ENCODE assay signal across 8 cellular contexts in the genomic region with DNA sequence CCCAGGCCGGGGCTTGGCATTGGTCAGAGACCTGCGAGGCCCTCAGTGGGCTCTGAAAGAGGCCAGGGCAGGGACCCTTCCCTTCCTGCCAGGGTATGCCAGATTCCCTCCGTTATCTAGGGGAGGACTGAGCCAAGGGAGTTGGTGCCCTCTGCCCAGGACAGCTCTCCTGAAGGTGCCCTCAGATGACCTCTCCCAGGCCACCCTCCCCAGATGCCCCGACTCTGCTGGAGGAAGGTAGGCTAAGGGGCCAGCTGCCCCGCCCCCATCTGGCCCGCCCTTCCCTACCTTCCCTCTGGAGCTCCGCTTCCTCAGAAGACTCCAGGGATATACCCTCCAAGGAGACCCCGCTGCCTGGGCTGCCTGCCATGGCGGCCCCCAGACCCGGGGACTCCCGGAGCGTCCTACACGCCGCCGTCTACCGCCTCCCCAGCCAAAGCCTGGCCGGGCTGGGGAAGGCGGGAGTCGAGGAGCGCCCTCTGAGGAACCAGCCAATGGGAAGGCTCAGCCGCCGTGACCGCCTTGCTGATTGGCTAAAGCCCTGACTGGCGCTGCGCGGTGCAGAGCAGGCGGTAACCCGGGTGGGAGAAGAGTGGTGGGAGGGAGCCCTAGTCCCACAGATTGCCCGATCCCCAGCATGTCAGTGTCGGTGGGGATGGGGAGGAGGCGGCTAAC. TPM values are rescaled to one million over a fixed set of nuclear protein-coding genes. Genes with fewer than 3 reads are reported as not detected.
DNase-seq lines count a peak whose midpoint lies in the region; ATAC-seq and TF ChIP-seq lines count a peak whose summit lies in the region.

No MANE protein-coding gene starts in this region.

- H3K4me3 ChIP-seq in HL-60 (replicated peaks; ENCODE audit: insufficient read depth, low read length) (peak overlapping the region; percentile 33), ectodermal cell (ENCODE audit: insufficient read depth, low read depth, low read length) (peak overlapping the region; percentile 46), lower lobe of right lung (peak overlapping the region; percentile 51)

- H3K27me3 ChIP-seq in HL-60 (ENCODE audit: insufficient read depth, poor library complexity, severe bottlenecking), result peaks cover 28% of the 10 kb centered on the region
- H3K27me3 ChIP-seq in ectodermal cell (ENCODE audit: control insufficient read depth, insufficient read depth, low read length, poor library complexity, severe bottlenecking), result no peaks in the 10 kb centered on the region
- H3K27me3 ChIP-seq in lower lobe of right lung (ENCODE audit: low read depth), result peaks cover 19% of the 10 kb centered on the region

- no peak overlapping the region for H3K27ac Mint-ChIP-seq in activated CD8-positive, alpha-beta T cell treated with anti-CD3 and anti-CD28 coated beads, Interleukin-2, amount 10 ng/mL, durations not matched to agents 7 days and 5 days

- peak; percentile 87 for DNase-seq in EH (ENCODE audit: low read depth)
- DNase-seq in HL-60 (ENCODE audit: low read depth in 1 of 2, low spot score in 1 of 2), result peak; percentile 54
- DNase-seq in NCI-H774 (lab: John Stamatoyannopoulos, UW), result peak; percentile 88
- DNase-seq in activated CD8-positive, alpha-beta T cell treated with anti-CD3 and anti-CD28 coated beads, Interleukin-2, amount 10 ng/mL, durations not matched to agents 7 days and 5 days, result peak; percentile 87
- peak; percentile 89 for DNase-seq in lower lobe of right lung
- DNase-seq in stimulated activated CD4-positive, alpha-beta T cell treated with anti-CD3 and anti-CD28 coated beads, Interleukin-4, amount 100 ng/mL, for 24 hours, result peak; percentile 86

- no peaks in the 10 kb centered on the region for H3K9me3 Mint-ChIP-seq in activated CD8-positive, alpha-beta T cell treated with anti-CD3 and anti-CD28 coated beads, Interleukin-2, amount 10 ng/mL, durations not matched to agents 7 days and 5 days (ENCODE audit: insufficient read depth)

- peaks cover 19% of the 10 kb centered on the region for H3K27me3 Mint-ChIP-seq in activated CD8-positive, alpha-beta T cell treated with anti-CD3 and anti-CD28 coated beads, Interleukin-2, amount 10 ng/mL, durations not matched to agents 7 days and 5 days (ENCODE audit: low read depth)

- TF ChIP-seq CTCF in HL-60 (IDR thresholded peaks at IDR 0.05; ENCODE audit: insufficient read depth, low read length), result no peak
- no peak for TF ChIP-seq CTCF in lower lobe of right lung (IDR thresholded peaks at IDR 0.05)

- intact Hi-C loops in lower lobe of right lung (cut with DNase I), result no loop called here

- H3K4me3 Mint-ChIP-seq in activated CD8-positive, alpha-beta T cell treated with anti-CD3 and anti-CD28 coated beads, Interleukin-2, amount 10 ng/mL, durations not matched to agents 7 days and 5 days, result peak overlapping the region; percentile 68

- WGBS in ectodermal cell, 2 experiments, result 4% methylated on average over 31 of the region's 31 CpGs

- H3K9me3 ChIP-seq in ectodermal cell (ENCODE audit: control insufficient read depth, low read length) (no peaks in the 10 kb centered on the region), lower lobe of right lung (no peaks in the 10 kb centered on the region)

- H3K4me1 Mint-ChIP-seq in activated CD8-positive, alpha-beta T cell treated with anti-CD3 and anti-CD28 coated beads, Interleukin-2, amount 10 ng/mL, durations not matched to agents 7 days and 5 days (ENCODE audit: low read depth), result peaks cover 8% of the 10 kb centered on the region

- peaks cover 38% of the 10 kb centered on the region for H3K4me1 ChIP-seq in ectodermal cell (ENCODE audit: control insufficient read depth, insufficient read depth, low read length)
- H3K4me1 ChIP-seq in lower lobe of right lung, result peaks cover 14% of the 10 kb centered on the region

- peak; percentile 100 for ATAC-seq in activated CD8-positive, alpha-beta T cell treated with anti-CD3 and anti-CD28 coated beads, Interleukin-2, amount 10 ng/mL, durations not matched to agents 7 days and 5 days
- ATAC-seq in lower lobe of right lung, result peak; percentile 95 to 97
- no peak for ATAC-seq in GM19455 (IDR thresholded peaks at IDR 0.05; ENCODE audit: unreplicated experiment)

- no peaks in the 10 kb centered on the region for H3K36me3 Mint-ChIP-seq in activated CD8-positive, alpha-beta T cell treated with anti-CD3 and anti-CD28 coated beads, Interleukin-2, amount 10 ng/mL, durations not matched to agents 7 days and 5 days (ENCODE audit: low read depth)

- H3K36me3 ChIP-seq in ectodermal cell (ENCODE audit: control insufficient read depth, insufficient read depth, low read length) (no peaks in the 10 kb centered on the region), lower lobe of right lung (no peaks in the 10 kb centered on the region)

- POLR2A ChIA-PET in activated CD8-positive, alpha-beta T cell treated with anti-CD3 and anti-CD28 coated beads, Interleukin-2, amount 10 ng/mL, durations not matched to agents 7 days and 5 days (lab: Charles Lee), result interaction anchor here (1.1 kb wide), 1 partner anchor 9 kb away, joined by 5 read pairs; no protein-coding TSS in a partner anchor

- CTCF ChIA-PET in activated CD8-positive, alpha-beta T cell treated with anti-CD3 and anti-CD28 coated beads, Interleukin-2, amount 10 ng/mL, durations not matched to agents 7 days and 5 days (lab: Charles Lee), result interaction anchor here (0.9 to 3.3 kb wide), 2 partner anchors 10 to 22 kb away, joined by 6 to 14 read pairs; no protein-coding TSS in a partner anchor

- H3K27ac ChIP-seq in HL-60 (replicated peaks) (no peak overlapping the region), ectodermal cell (ENCODE audit: insufficient read depth, low read depth, low read length, poor library complexity, severe bottlenecking) (peak overlapping the region; percentile 23), lower lobe of right lung (no peak overlapping the region)

RNA-seq across cellular contexts. Expression of a gene that starts 7.0 kb away (rescaled TPM):
- total RNA-seq in activated CD8-positive, alpha-beta T cell treated with anti-CD3 and anti-CD28 coated beads, Interleukin-2, amount 10 ng/mL, durations not matched to agents 7 days and 5 days, result 1 to 10 TPM; 1.2 to 1.8 TPM
- 39.9 TPM for polyA plus RNA-seq in ectodermal cell (2013, experiment 1 of 4)
- 48.5 TPM for polyA plus RNA-seq in ectodermal cell (2013, experiment 2 of 4)
- polyA plus RNA-seq in ectodermal cell (2013, experiment 3 of 4), result 30.5 TPM
- 32.3 TPM for polyA plus RNA-seq in ectodermal cell (2013, experiment 4 of 4)
- total RNA-seq in lower lobe of right lung, result 0.62 TPM

RNA-seq across cellular contexts. Expression of a gene that starts 42.0 kb away (rescaled TPM):
- not detected for total RNA-seq in activated CD8-positive, alpha-beta T cell treated with anti-CD3 and anti-CD28 coated beads, Interleukin-2, amount 10 ng/mL, durations not matched to agents 7 days and 5 days
- not detected for polyA plus RNA-seq in ectodermal cell (2013, experiment 1 of 4)
- not detected for polyA plus RNA-seq in ectodermal cell (2013, experiment 2 of 4)
- polyA plus RNA-seq in ectodermal cell (2013, experiment 3 of 4), result not detected
- polyA plus RNA-seq in ectodermal cell (2013, experiment 4 of 4), result not detected
- not detected for total RNA-seq in lower lobe of right lung

RNA-seq across cellular contexts. Expression of a gene that starts 53.3 kb away (rescaled TPM):
- not detected for total RNA-seq in activated CD8-positive, alpha-beta T cell treated with anti-CD3 and anti-CD28 coated beads, Interleukin-2, amount 10 ng/mL, durations not matched to agents 7 days and 5 days
- polyA plus RNA-seq in ectodermal cell (2013, experiment 1 of 4), result not detected
- polyA plus RNA-seq in ectodermal cell (2013, experiment 2 of 4), result not detected
- polyA plus RNA-seq in ectodermal cell (2013, experiment 3 of 4), result not detected
- not detected for polyA plus RNA-seq in ectodermal cell (2013, experiment 4 of 4)
- 5.7 TPM for total RNA-seq in lower lobe of right lung

RNA-seq across cellular contexts. Expression of a gene that starts 53.4 kb away (rescaled TPM):
- not detected for total RNA-seq in activated CD8-positive, alpha-beta T cell treated with anti-CD3 and anti-CD28 coated beads, Interleukin-2, amount 10 ng/mL, durations not matched to agents 7 days and 5 days
- polyA plus RNA-seq in ectodermal cell (2013, experiment 1 of 4), result not detected
- not detected for polyA plus RNA-seq in ectodermal cell (2013, experiment 2 of 4)
- 0.75 TPM for polyA plus RNA-seq in ectodermal cell (2013, experiment 3 of 4)
- polyA plus RNA-seq in ectodermal cell (2013, experiment 4 of 4), result 0.69 TPM
- not detected for total RNA-seq in lower lobe of right lung
